In genomic region chr3:61975199-61975598, GRCh38 we compare ENCODE assay signal across 2 cellular contexts.
TF ChIP-seq lines count a peak whose summit lies in the region.

No MANE protein-coding gene starts in this region.

TF ChIP-seq in IMR-90, 13 proteins besides CTCF, POLR2A, EP300 and RAD21 (continued from another document):
- no peak for TF ChIP-seq SMC3 (IDR thresholded peaks at IDR 0.05; ENCODE audit: low read depth, low read length)
- TF ChIP-seq ELK1 (IDR thresholded peaks at IDR 0.05; ENCODE audit: borderline replicate concordance, low read depth, low read length), result no peak
- no peak for TF ChIP-seq RFX5 (IDR thresholded peaks at IDR 0.05; ENCODE audit: low read depth, low read length)

TF ChIP-seq in neural cell, 6 proteins besides CTCF, POLR2A, EP300 and RAD21 (continued from another document):
- TF ChIP-seq REST (IDR thresholded peaks at IDR 0.05; ENCODE audit: borderline replicate concordance) (no peak), EZH2 (IDR thresholded peaks at IDR 0.05; ENCODE audit: borderline replicate concordance, insufficient read depth, low read length, poor library complexity, severe bottlenecking) (no peak), SMC3 (conservative IDR thresholded peaks at IDR 0.05; ENCODE audit: poor library complexity) (no peak)
TF ChIP-seq in neural cell: peak in this region for 0.
